In genomic region chr20:53590122-53590521, GRCh38 we compare ENCODE assay signal across 8 cellular contexts. TPM values are rescaled to one million over a fixed set of nuclear protein-coding genes. Genes with fewer than 3 reads are reported as not detected.
A peak's percentile ranks its signal among the peaks of the same experiment; 100 is the strongest.
DNase-seq lines count a peak whose midpoint lies in the region; ATAC-seq, FAIRE-seq and TF ChIP-seq lines count a peak whose summit lies in the region.
"Not testable (repeated sequence)": the region's sequence is repeated elsewhere in the genome, so short reads cannot be mapped to it uniquely, and the experiment has no call there.

No MANE protein-coding gene starts in this region.

- SMC1A ChIA-PET in GM12878 (lab: Charles Lee; ENCODE audit: uncharacterized antibody, unreplicated experiment): interaction anchor here (0.9 kb wide), 1 partner anchor 63 kb away, joined by 3 read pairs; no protein-coding TSS in a partner anchor

- H3K27ac Mint-ChIP-seq in activated CD4-positive, alpha-beta T cell treated with anti-CD3 and anti-CD28 coated beads for 36 hours: peak overlapping the region; percentile 99
- H3K27ac Mint-ChIP-seq in memory B cell: peak overlapping the region; percentile 94
- H3K27ac Mint-ChIP-seq in type B pancreatic cell: peak overlapping the region; percentile 98

- H3K4me2 ChIP-seq in Loucy (ENCODE audit: low read depth, low read length, poor library complexity, severe bottlenecking) (peak overlapping the region; percentile 80), GM12878 (ENCODE audit: control insufficient read depth, insufficient read depth) (0 out of 2 replicates have a peak overlapping the region, but pooled peaks have one; percentile 68), fibroblast of lung (ENCODE audit: extremely low read depth, insufficient read depth, low read length) (peak overlapping the region; percentile 77)

- peak overlapping the region; percentile 97 for H3K4me3 Mint-ChIP-seq in activated CD4-positive, alpha-beta T cell treated with anti-CD3 and anti-CD28 coated beads for 36 hours
- peak overlapping the region; percentile 94 for H3K4me3 Mint-ChIP-seq in memory B cell
- H3K4me3 Mint-ChIP-seq in type B pancreatic cell: peak overlapping the region; percentile 97

- not testable (repeated sequence) for H3K9me2 ChIP-seq in Loucy (replicated peaks; ENCODE audit: low read depth, low read length)

- H3K9me3 Mint-ChIP-seq in activated CD4-positive, alpha-beta T cell treated with anti-CD3 and anti-CD28 coated beads for 36 hours (ENCODE audit: low read depth); memory B cell; type B pancreatic cell: not testable (repeated sequence)

- RAD21 ChIA-PET in GM12878 (lab: Charles Lee; ENCODE audit: unreplicated experiment): interaction anchor here (0.8 to 3.0 kb wide), 4 partner anchors 66 to 325 kb away, joined by 3 to 9 read pairs (median 4); no protein-coding TSS in a partner anchor

- CTCF ChIA-PET in activated CD4-positive, alpha-beta T cell treated with anti-CD3 and anti-CD28 coated beads for 36 hours (lab: Charles Lee): interaction anchor here (0.6 to 0.7 kb wide), 3 partner anchors 9 to 280 kb away, joined by 3 to 5 read pairs (median 3); no protein-coding TSS in a partner anchor
- CTCF ChIA-PET in GM12878 (lab: Yijun Ruan, JAX): interaction anchor here (1.6 kb wide), 1 partner anchor 350 kb away, joined by 3 read pairs; no protein-coding TSS in a partner anchor

- not testable (repeated sequence) for TF ChIP-seq RAD21 in GM12878 (IDR thresholded peaks at IDR 0.05; ENCODE audit: insufficient read depth, low read depth, low read length)

- intact Hi-C loops in activated CD4-positive, alpha-beta T cell treated with anti-CD3 and anti-CD28 coated beads for 36 hours (cut with DNase I, micrococcal nuclease): loop anchor here in 1 of 2 experiments (5.0 kb wide), 1 partner anchor 162 kb away; no protein-coding TSS in a partner anchor
- intact Hi-C loops in GM12878 (cut with micrococcal nuclease; ENCODE audit: unreplicated experiment): not testable (repeated sequence)
- intact Hi-C loops in prostate gland (cut with DNase I): loop anchor here (5.0 kb wide), 1 partner anchor 237 kb away; no protein-coding TSS in a partner anchor

- H3K27me3 Mint-ChIP-seq in activated CD4-positive, alpha-beta T cell treated with anti-CD3 and anti-CD28 coated beads for 36 hours; memory B cell; type B pancreatic cell: not testable (repeated sequence)

- H3K9me3 ChIP-seq in Loucy (ENCODE audit: insufficient read depth, low read depth, low read length); GM12878 (replicated peaks; ENCODE audit: control insufficient read depth, insufficient read depth, low read length); fibroblast of lung (ENCODE audit: control insufficient read depth, insufficient read depth, low read depth, low read length); prostate gland: not testable (repeated sequence)

- POLR2A ChIA-PET in activated CD4-positive, alpha-beta T cell treated with anti-CD3 and anti-CD28 coated beads for 36 hours (lab: Charles Lee): interaction anchor here (0.6 kb wide), 1 partner anchor 70 kb away, joined by 3 read pairs; no protein-coding TSS in a partner anchor
- POLR2A ChIA-PET in GM12878 (lab: Charles Lee): interaction anchor here (1.8 kb wide), 1 partner anchor 10 kb away, joined by 4 read pairs; no protein-coding TSS in a partner anchor

- not testable (repeated sequence) for H4K20me1 ChIP-seq in Loucy (ENCODE audit: insufficient read depth, low read length, poor library complexity, severe bottlenecking); GM12878 (ENCODE audit: control insufficient read depth, insufficient read depth); fibroblast of lung (ENCODE audit: control insufficient read depth, extremely low read depth, insufficient read depth, low read length)

- peaks cover 83% of the 10 kb centered on the region for H3K79me2 ChIP-seq in Loucy (ENCODE audit: insufficient read depth, low read length)
- peaks cover 83% of the 10 kb centered on the region for H3K79me2 ChIP-seq in GM12878 (ENCODE audit: control insufficient read depth, insufficient read depth, low read length)
- peaks cover 73% of the 10 kb centered on the region for H3K79me2 ChIP-seq in fibroblast of lung (ENCODE audit: control insufficient read depth, insufficient read depth, low read length)

- H3F3A ChIP-seq in Loucy (ENCODE audit: low read depth): not testable (repeated sequence)

- not testable (repeated sequence) for H3K27me3 ChIP-seq in Loucy (ENCODE audit: insufficient read depth, low read length, poor library complexity, severe bottlenecking); GM12878 (replicated peaks in 1 of 2; ENCODE audit: control insufficient read depth in 2 of 2, insufficient read depth in 2 of 2, low read length in 1 of 2); fibroblast of lung (ENCODE audit: control insufficient read depth, insufficient read depth, low read length); prostate gland (replicated peaks; ENCODE audit: insufficient read depth)

- H3K4me1 ChIP-seq in Loucy (ENCODE audit: insufficient read depth, low read length, poor library complexity, severe bottlenecking): peaks cover 30% of the 10 kb centered on the region
- H3K4me1 ChIP-seq in GM12878 (ENCODE audit: control insufficient read depth, insufficient read depth, low read length); fibroblast of lung (ENCODE audit: control insufficient read depth, extremely low read depth, insufficient read depth, low read length); prostate gland (replicated peaks): not testable (repeated sequence)

- not testable (repeated sequence) for DNase-seq in activated CD4-positive, alpha-beta T cell treated with anti-CD3 and anti-CD28 coated beads for 36 hours; GM12878 (ENCODE audit: low read depth, low spot score); fibroblast of lung (ENCODE audit: low read depth in 2 of 2); memory B cell (ENCODE audit: low spot score in 2 of 2); prostate gland (ENCODE audit: low spot score); type B pancreatic cell (ENCODE audit: extremely low spot score, unreplicated experiment)

- TF ChIP-seq POLR2A in GM12878 (IDR thresholded peaks at IDR 0.05; ENCODE audit: low read depth, low read length); prostate gland (IDR thresholded peaks at IDR 0.05): not testable (repeated sequence)

- peaks cover 21% of the 10 kb centered on the region for H3K36me3 Mint-ChIP-seq in activated CD4-positive, alpha-beta T cell treated with anti-CD3 and anti-CD28 coated beads for 36 hours (ENCODE audit: low read depth)
- not testable (repeated sequence) for H3K36me3 Mint-ChIP-seq in memory B cell, type B pancreatic cell

- not testable (repeated sequence) for H3K36me3 ChIP-seq in Loucy (ENCODE audit: insufficient read depth, low read length); GM12878 (ENCODE audit: control insufficient read depth in 2 of 2, insufficient read depth in 2 of 2, low read length in 1 of 2); fibroblast of lung (ENCODE audit: control insufficient read depth, insufficient read depth, low read length); prostate gland

- FAIRE-seq in G401.6 (lab: Jason Lieb, UNC): peak; percentile 30
- not testable (repeated sequence) for FAIRE-seq in GM12878 (lab: Jason Lieb, UNC)

- in situ Hi-C loops in GM12878 (cut with MboI): not testable (repeated sequence)

- whole genome bisulfite sequencing in GM12878 (ENCODE audit: insufficient coverage, insufficient replicate concordance, low lambda C conversion rate, missing lambda C conversion rate): 0% methylated on average over 2 of the region's 2 CpGs
- WGBS in prostate gland: 42% methylated on average over 2 of the region's 2 CpGs

- peak overlapping the region; percentile 93 for H3K27ac ChIP-seq in GM12878 (ENCODE audit: control insufficient read depth, insufficient read depth)
- H3K27ac ChIP-seq in fibroblast of lung (ENCODE audit: insufficient read depth, low read length): not testable (repeated sequence)
- H3K27ac ChIP-seq in prostate gland: peak overlapping the region; percentile 53 to 99

- BruUV-seq in GM12878 (replicated peaks; lab: Mats Ljungman, UMichigan): not testable (repeated sequence)

- H3K4me3 ChIP-seq in Loucy (ENCODE audit: low read length, poor library complexity, severe bottlenecking) (peak overlapping the region; percentile 97), GM12878 (peak overlapping the region; percentile 69), fibroblast of lung (replicated peaks in 1 of 4; ENCODE audit: control extremely low read depth in 1 of 4, insufficient read depth in 1 of 4, low read depth in 3 of 4, low read length in 4 of 4) (peak overlapping the region; percentile 3 to 52 (median 31)), prostate gland (peak overlapping the region in 1 of 2 donors; percentile 10)

- TF ChIP-seq EP300 in GM12878 (IDR thresholded peaks at IDR 0.05; ENCODE audit: borderline replicate concordance in 1 of 2, control insufficient read depth in 1 of 2, low read depth in 2 of 2, low read length in 2 of 2): not testable (repeated sequence)

- H3K4me1 Mint-ChIP-seq in activated CD4-positive, alpha-beta T cell treated with anti-CD3 and anti-CD28 coated beads for 36 hours: peaks cover 38% of the 10 kb centered on the region
- H3K4me1 Mint-ChIP-seq in memory B cell (peaks cover 24% of the 10 kb centered on the region), type B pancreatic cell (ENCODE audit: unreplicated experiment) (peaks cover 41% of the 10 kb centered on the region)

- peak overlapping the region; percentile 99 for H3K9ac ChIP-seq in Loucy (ENCODE audit: low read depth, low read length, poor library complexity, severe bottlenecking)
- H3K9ac ChIP-seq in GM12878 (ENCODE audit: control insufficient read depth, insufficient read depth, low read length): peak overlapping the region; percentile 92
- not testable (repeated sequence) for H3K9ac ChIP-seq in fibroblast of lung (ENCODE audit: insufficient read depth, low read length)

- ATAC-seq in activated CD4-positive, alpha-beta T cell treated with anti-CD3 and anti-CD28 coated beads for 36 hours; GM12878; memory B cell (ENCODE audit: low read depth): not testable (repeated sequence)

- not testable (repeated sequence) for TF ChIP-seq CTCF in Loucy (conservative IDR thresholded peaks at IDR 0.05; ENCODE audit: low read length); GM12878 (IDR thresholded peaks at IDR 0.05 in 2 of 3, conservative IDR thresholded peaks at IDR 0.05 in 1 of 3; ENCODE audit: control insufficient read depth in 2 of 3, extremely low read depth in 1 of 3, insufficient read depth in 1 of 3, low read depth in 3 of 3, low read length in 3 of 3); fibroblast of lung (conservative IDR thresholded peaks at IDR 0.05 in 1 of 2, IDR thresholded peaks at IDR 0.05 in 1 of 2; ENCODE audit: low read depth in 1 of 2, low read length in 2 of 2); prostate gland (IDR thresholded peaks at IDR 0.05); type B pancreatic cell (conservative IDR thresholded peaks at IDR 0.05)

- not testable (repeated sequence) for H2AFZ ChIP-seq in Loucy (ENCODE audit: low read length); GM12878 (ENCODE audit: control insufficient read depth, low read depth, low read length); fibroblast of lung (ENCODE audit: low read length)

RNA-seq across cellular contexts. Expression of gene ZNF217, which starts 3.5 kb away (rescaled TPM):
- total RNA-seq in activated CD4-positive, alpha-beta T cell treated with anti-CD3 and anti-CD28 coated beads for 36 hours: 10 to 100 TPM; 41.5 to 45.6 TPM
- total RNA-seq in GM12878 (2013; cell fraction: nucleolus; rRNA removed): 213 and 215 TPM in 2 replicates
- 40.8 and 45.6 TPM in 2 replicates for total RNA-seq in GM12878 (2014; rRNA removed)
- total RNA-seq in GM12878 (2014; rRNA removed; fragmentation: Illumina TruSeq; extraction: Trizol): 40.2 and 40.5 TPM in 2 replicates
- 76.6 and 81.3 TPM in 2 replicates for total RNA-seq in GM12878 (2021)
- polyA plus RNA-seq in GM12878 (2011; ENCODE audit: low read depth): 20.6 TPM
- 48.1 and 54.3 TPM in 2 replicates for polyA plus RNA-seq in GM12878 (2011; rRNA removed)
- 37.7 and 55.2 TPM in 2 replicates for polyA plus RNA-seq in GM12878 (2011; cell fraction: cytosol; rRNA removed)
- 47.8 and 55.7 TPM in 2 replicates for polyA plus RNA-seq in GM12878 (2011; cell fraction: nucleus; rRNA removed)
- 25.9 and 54.1 TPM in 2 replicates for polyA plus RNA-seq in GM12878 (2012)
- polyA plus RNA-seq in GM12878 (2014; fragmentation: Illumina TruSeq; extraction: Trizol): 54.8 and 62.7 TPM in 2 replicates
- 10 to 100 TPM in 1 of 2 experiments, 1 to 10 TPM in 1; 8.5 to 12.4 TPM for polyA plus RNA-seq in GM12878 (2014; fragmentation: Nextera tagmentation; extraction: Ambion mirVana)
- 40.4 and 43.2 TPM in 2 replicates for polyA plus RNA-seq in GM12878 (2014; rRNA removed)
- 10 to 100 TPM; 14.0 to 16.9 TPM for polyA plus RNA-seq in GM12878 (2016; fragmentation: Nextera tagmentation; extraction: Ambion mirVana)
- 87.0 and 96.8 TPM in 2 replicates for polyA minus RNA-seq in GM12878 (2011; rRNA and poly(A)+ RNA removed)
- polyA minus RNA-seq in GM12878 (2011; cell fraction: cytosol; rRNA and poly(A)+ RNA removed): 42.6 and 44.9 TPM in 2 replicates
- polyA minus RNA-seq in GM12878 (2011; cell fraction: nucleus; rRNA and poly(A)+ RNA removed): 40.7 and 55.8 TPM in 2 replicates
- total RNA-seq in fibroblast of lung: 13.4 and 22.0 TPM in 2 replicates
- 12.1 and 14.5 TPM in 2 replicates for polyA plus RNA-seq in fibroblast of lung
- 11.2 and 15.3 TPM in 2 replicates for polyA plus RNA-seq in fibroblast of lung (2012)
- 17.7 and 23.5 TPM in 2 replicates for polyA minus RNA-seq in fibroblast of lung (ENCODE audit: low replicate concordance)
- total RNA-seq in prostate gland: 10 to 100 TPM; 35.4 to 44.5 TPM
- 32.8 and 78.1 TPM in 2 replicates for total RNA-seq in type B pancreatic cell (ENCODE audit: low replicate concordance)
